13 cellular contexts compared by ENCODE assay signal in genomic region chr9:128006360-128007024, GRCh38. TPM values are rescaled to one million over a fixed set of nuclear protein-coding genes. Genes with fewer than 3 reads are reported as not detected.
DNase-seq lines count a peak whose midpoint lies in the region; ATAC-seq and TF ChIP-seq lines count a peak whose summit lies in the region.
"Had no signal": no experiment of that assay in that cellular context is flagged by ENCODE, and none has a peak within 500 bp of the region (broad histone marks: within the 10 kb centered on the region; RNA-seq: fewer than 3 reads in every experiment).

No MANE protein-coding gene starts in this region.

- no peak overlapping the region for H3K27ac Mint-ChIP-seq in stimulated activated naive CD8-positive, alpha-beta T cell treated with anti-CD3 and anti-CD28 coated beads, Interleukin-15, Interleukin-2, amounts not matched to agents 100 ng/mL and 50 ng/mL, for 24 hours
- peak overlapping the region; percentile 89 for H3K27ac Mint-ChIP-seq in activated T-helper 17 cell treated with anti-CD3 and anti-CD28 coated beads, Interleukin-2, amount 50 U/mL, for 72 hours

- H3K4me1 Mint-ChIP-seq in stimulated activated naive CD8-positive, alpha-beta T cell treated with anti-CD3 and anti-CD28 coated beads, Interleukin-15, Interleukin-2, amounts not matched to agents 100 ng/mL and 50 ng/mL, for 24 hours (ENCODE audit: low read depth) = peaks cover 47% of the 10 kb centered on the region
- H3K4me1 Mint-ChIP-seq in activated T-helper 17 cell treated with anti-CD3 and anti-CD28 coated beads, Interleukin-2, amount 50 U/mL, for 72 hours = peaks cover 25% of the 10 kb centered on the region

- H3K36me3 Mint-ChIP-seq in stimulated activated naive CD8-positive, alpha-beta T cell treated with anti-CD3 and anti-CD28 coated beads, Interleukin-15, Interleukin-2, amounts not matched to agents 100 ng/mL and 50 ng/mL, for 24 hours (ENCODE audit: low read depth) = peaks cover 4% of the 10 kb centered on the region
- peaks cover 9% of the 10 kb centered on the region for H3K36me3 Mint-ChIP-seq in activated T-helper 17 cell treated with anti-CD3 and anti-CD28 coated beads, Interleukin-2, amount 50 U/mL, for 72 hours (ENCODE audit: low read depth)
- H3K36me3 Mint-ChIP-seq: type B pancreatic cell had no signal

- peaks cover 4% of the 10 kb centered on the region for H3K9me3 Mint-ChIP-seq in stimulated activated naive CD8-positive, alpha-beta T cell treated with anti-CD3 and anti-CD28 coated beads, Interleukin-15, Interleukin-2, amounts not matched to agents 100 ng/mL and 50 ng/mL, for 24 hours
- H3K9me3 Mint-ChIP-seq in activated T-helper 17 cell treated with anti-CD3 and anti-CD28 coated beads, Interleukin-2, amount 50 U/mL, for 72 hours = peaks cover 8% of the 10 kb centered on the region
- H3K9me3 Mint-ChIP-seq: type B pancreatic cell had no signal

- ATAC-seq in stimulated activated naive CD8-positive, alpha-beta T cell treated with anti-CD3 and anti-CD28 coated beads, Interleukin-15, Interleukin-2, amounts not matched to agents 100 U/mL and 50 U/mL, for 24 hours = no peak
- no peak for ATAC-seq in activated T-helper 17 cell treated with anti-CD3 and anti-CD28 coated beads, Interleukin-2, amount 50 U/mL, for 72 hours (replicated peaks)
- ATAC-seq in foreskin keratinocyte (peak; percentile 56), HG02884 (IDR thresholded peaks at IDR 0.05; ENCODE audit: unreplicated experiment) (no peak), HG02588 (IDR thresholded peaks at IDR 0.05; ENCODE audit: unreplicated experiment) (no peak)

- no peaks in the 10 kb centered on the region for H3K27me3 ChIP-seq in foreskin keratinocyte
- H3K27me3 ChIP-seq: BE2C had no signal

- no peak for TF ChIP-seq CTCF in foreskin keratinocyte (conservative IDR thresholded peaks at IDR 0.05)

- H3K4me1 ChIP-seq in foreskin keratinocyte = no peaks in the 10 kb centered on the region

- DNase-seq in stimulated activated naive CD8-positive, alpha-beta T cell treated with anti-CD3 and anti-CD28 coated beads, Interleukin-15, Interleukin-2, amounts not matched to agents 100 U/mL and 50 U/mL, for 24 hours = no peak
- DNase-seq in foreskin keratinocyte (peak; percentile 58 to 77), ureter (ENCODE audit: low spot score) (no peak), NCI-H2081 (lab: John Stamatoyannopoulos, UW) (no peak)
- DNase-seq: amniotic stem cell; occipital lobe; stimulated activated CD4-positive, alpha-beta T cell treated with anti-CD3 and anti-CD28 coated beads, Interleukin-4, amount 100 ng/mL, for 4 hours had no signal

- no peak overlapping the region for H3K27ac ChIP-seq in foreskin keratinocyte

- no peaks in the 10 kb centered on the region for H3K27me3 Mint-ChIP-seq in stimulated activated naive CD8-positive, alpha-beta T cell treated with anti-CD3 and anti-CD28 coated beads, Interleukin-15, Interleukin-2, amounts not matched to agents 100 ng/mL and 50 ng/mL, for 24 hours
- no peaks in the 10 kb centered on the region for H3K27me3 Mint-ChIP-seq in activated T-helper 17 cell treated with anti-CD3 and anti-CD28 coated beads, Interleukin-2, amount 50 U/mL, for 72 hours
- H3K27me3 Mint-ChIP-seq: type B pancreatic cell had no signal

- peak overlapping the region; percentile 49 for H3K4me3 Mint-ChIP-seq in stimulated activated naive CD8-positive, alpha-beta T cell treated with anti-CD3 and anti-CD28 coated beads, Interleukin-15, Interleukin-2, amounts not matched to agents 100 ng/mL and 50 ng/mL, for 24 hours
- peak overlapping the region; percentile 84 for H3K4me3 Mint-ChIP-seq in activated T-helper 17 cell treated with anti-CD3 and anti-CD28 coated beads, Interleukin-2, amount 50 U/mL, for 72 hours

RNA-seq across cellular contexts. Expression of gene EEIG1, which starts 25.7 kb away (rescaled TPM):
- 10 to 100 TPM; 29.6 to 37.8 TPM for total RNA-seq in activated T-helper 17 cell treated with anti-CD3 and anti-CD28 coated beads, Interleukin-2, amount 50 U/mL, for 72 hours
- total RNA-seq in foreskin keratinocyte = 4.1 and 6.1 TPM in 2 replicates
- 4.0 and 5.6 TPM in 2 replicates for polyA plus RNA-seq in foreskin keratinocyte
- 99.6 TPM for total RNA-seq in ureter

Comparison
In these comparisons a context has a peak if more than half of its experiments do, and no peak if none do; other contexts are left out.
1. DNase-seq: peak in foreskin keratinocyte (2 of 2); none in stimulated activated naive CD8-positive, alpha-beta T cell treated with anti-CD3 and anti-CD28 coated beads, Interleukin-15, Interleukin-2, amounts not matched to agents 100 U/mL and 50 U/mL, for 24 hours (single experiment), ureter (single experiment) and NCI-H2081 (0 of 2).